In the genomic region with DNA sequence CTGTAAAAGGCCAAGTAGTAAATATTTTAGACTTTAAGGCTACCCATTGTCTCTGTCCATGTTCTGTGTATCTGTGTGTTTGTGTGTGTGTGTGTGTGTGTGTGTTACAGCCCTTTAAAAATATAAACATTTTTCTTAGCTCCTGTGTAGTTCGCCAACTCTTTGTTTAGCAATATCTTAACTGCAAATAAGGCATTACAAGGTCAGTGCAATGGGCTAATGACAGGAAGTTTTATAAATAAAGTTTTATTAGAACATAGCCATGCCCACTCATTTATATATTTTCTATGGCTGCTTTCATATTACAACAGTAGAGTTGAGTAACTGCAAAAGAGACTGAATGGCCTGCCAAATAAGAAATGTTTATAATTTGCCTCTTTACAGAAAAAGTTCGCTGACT, we compare ENCODE assay signal across 15 cellular contexts. TPM values are rescaled to one million over a fixed set of nuclear protein-coding genes. Genes with fewer than 3 reads are reported as not detected.
DNase-seq lines count a peak whose midpoint lies in the region; ATAC-seq, FAIRE-seq and TF ChIP-seq lines count a peak whose summit lies in the region.
"Had no signal": no experiment of that assay in that cellular context is flagged by ENCODE, and none has a peak within 500 bp of the region (broad histone marks: within the 10 kb centered on the region; RNA-seq: fewer than 3 reads in every experiment).

No MANE protein-coding gene starts in this region.

- peak; percentile 51 for DNase-seq in H4 (ENCODE audit: low spot score)
- peak; percentile 67 for DNase-seq in NCI-H460 (ENCODE audit: extremely low read depth, low read depth)
- DNase-seq in GM12878 (ENCODE audit: low read depth, low spot score), result no peak
- DNase-seq in osteocyte (ENCODE audit: extremely low spot score, unreplicated experiment), result no peak
- no peak for DNase-seq in NOMO-1 (lab: John Stamatoyannopoulos, UW; ENCODE audit: unreplicated experiment in 2 of 2)
- DNase-seq in NCI-H226, result no peak
- DNase-seq in SHP77 treated with DMSO at 0.1 percent for 48 hours (lab: John Stamatoyannopoulos, UW), result no peak
- DNase-seq: BE2C; CD8-positive, alpha-beta T cell; GF-D8; GOT3; Kasumi-1; NCI-H1417; NCI-H2029; NCI-H524 treated with DMSO at 0.1 percent for 48 hours had no signal

- H3K4me3 ChIP-seq in GM12878, result no peak overlapping the region

- TF ChIP-seq RAD21 in GM12878 (IDR thresholded peaks at IDR 0.05; ENCODE audit: insufficient read depth, low read depth, low read length), result no peak

- 66% methylated on average over 2 of the region's 2 CpGs for WGBS in GM12878 (ENCODE audit: insufficient coverage, insufficient replicate concordance, low lambda C conversion rate, missing lambda C conversion rate)

- no peak overlapping the region for H3K9ac ChIP-seq in GM12878 (ENCODE audit: control insufficient read depth, insufficient read depth, low read length)

- H3K4me1 Mint-ChIP-seq in osteocyte (ENCODE audit: unreplicated experiment), result peaks cover 27% of the 10 kb centered on the region

- no peaks in the 10 kb centered on the region for H3K27me3 Mint-ChIP-seq in osteocyte (ENCODE audit: unreplicated experiment)

- H3K4me3 Mint-ChIP-seq in osteocyte (ENCODE audit: unreplicated experiment), result no peak overlapping the region
- H3K4me3 Mint-ChIP-seq: CD8-positive, alpha-beta T cell had no signal

- H3K36me3 ChIP-seq in GM12878 (ENCODE audit: control insufficient read depth in 2 of 2, insufficient read depth in 2 of 2, low read length in 1 of 2), result no peaks in the 10 kb centered on the region
- H3K36me3 ChIP-seq: BE2C had no signal

- intact Hi-C loops in GM12878 (cut with micrococcal nuclease; ENCODE audit: unreplicated experiment), result loop anchor here (10.0 kb wide), 1 partner anchor 427 kb away; no protein-coding TSS in a partner anchor

- CTCF ChIA-PET in GM12878 (lab: Yijun Ruan, JAX), result interaction anchor here (1.2 kb wide), 1 partner anchor 50 kb away, joined by 3 read pairs; no protein-coding TSS in a partner anchor

- no peak for TF ChIP-seq EP300 in GM12878 (IDR thresholded peaks at IDR 0.05; ENCODE audit: borderline replicate concordance in 1 of 2, control insufficient read depth in 1 of 2, low read depth in 2 of 2, low read length in 2 of 2)

- H3K9me3 ChIP-seq in GM12878 (replicated peaks; ENCODE audit: control insufficient read depth, insufficient read depth, low read length), result no peaks in the 10 kb centered on the region
- H3K9me3 ChIP-seq: BE2C had no signal

- H4K20me1 ChIP-seq in GM12878 (ENCODE audit: control insufficient read depth, insufficient read depth), result no peaks in the 10 kb centered on the region

- no peaks in the 10 kb centered on the region for H3K79me2 ChIP-seq in GM12878 (ENCODE audit: control insufficient read depth, insufficient read depth, low read length)

- FAIRE-seq in GM12878 (lab: Jason Lieb, UNC), result no peak

- SMC1A ChIA-PET in GM12878 (lab: Charles Lee; ENCODE audit: uncharacterized antibody, unreplicated experiment), result interaction anchor here (1.1 kb wide), 1 partner anchor 32 kb away, joined by 5 read pairs; no protein-coding TSS in a partner anchor

- ATAC-seq in GM12878, result no peak
- ATAC-seq: CD8-positive, alpha-beta T cell had no signal

- TF ChIP-seq CTCF in GM12878 (IDR thresholded peaks at IDR 0.05 in 2 of 3, conservative IDR thresholded peaks at IDR 0.05 in 1 of 3; ENCODE audit: control insufficient read depth in 2 of 3, extremely low read depth in 1 of 3, insufficient read depth in 1 of 3, low read depth in 3 of 3, low read length in 3 of 3) (no peak), osteocyte (IDR thresholded peaks at IDR 0.05) (no peak)

- TF ChIP-seq POLR2A in GM12878 (IDR thresholded peaks at IDR 0.05; ENCODE audit: low read depth, low read length), result no peak

- no peaks in the 10 kb centered on the region for H3K27me3 ChIP-seq in GM12878 (replicated peaks in 1 of 2; ENCODE audit: control insufficient read depth in 2 of 2, insufficient read depth in 2 of 2, low read length in 1 of 2)
- H3K27me3 ChIP-seq: BE2C had no signal

- no peak overlapping the region for H3K4me2 ChIP-seq in GM12878 (ENCODE audit: control insufficient read depth, insufficient read depth)

- H3K36me3 Mint-ChIP-seq in osteocyte (ENCODE audit: unreplicated experiment), result no peaks in the 10 kb centered on the region
- H3K36me3 Mint-ChIP-seq: CD8-positive, alpha-beta T cell had no signal

- RAD21 ChIA-PET in GM12878 (lab: Charles Lee; ENCODE audit: unreplicated experiment), result no interaction called here

- in situ Hi-C loops in GM12878 (cut with MboI), result no loop called here

- H3K27ac ChIP-seq in GM12878 (ENCODE audit: control insufficient read depth, insufficient read depth), result no peak overlapping the region

- no peaks in the 10 kb centered on the region for H3K4me1 ChIP-seq in GM12878 (ENCODE audit: control insufficient read depth, insufficient read depth, low read length)
- H3K4me1 ChIP-seq: BE2C had no signal

- no peaks in the 10 kb centered on the region for H3K9me3 Mint-ChIP-seq in osteocyte (ENCODE audit: unreplicated experiment)
- H3K9me3 Mint-ChIP-seq: CD8-positive, alpha-beta T cell had no signal

- peak overlapping the region; percentile 56 for H3K27ac Mint-ChIP-seq in osteocyte (ENCODE audit: unreplicated experiment)
- H3K27ac Mint-ChIP-seq: CD8-positive, alpha-beta T cell had no signal

- no peak overlapping the region for H2AFZ ChIP-seq in GM12878 (ENCODE audit: control insufficient read depth, low read depth, low read length)

- POLR2A ChIA-PET in GM12878 (lab: Charles Lee), result no interaction called here

- no TSS peak for BruUV-seq in GM12878 (replicated peaks; lab: Mats Ljungman, UMichigan)

TF ChIP-seq in GM12878, 131 proteins besides CTCF, POLR2A, EP300 and RAD21:
- no peak for TF ChIP-seq CREB1 (IDR thresholded peaks at IDR 0.05; ENCODE audit: low read depth)
- TF ChIP-seq HDAC6 (IDR thresholded peaks at IDR 0.05; ENCODE audit: unreplicated experiment), result no peak
- TF ChIP-seq, protein P1, sequence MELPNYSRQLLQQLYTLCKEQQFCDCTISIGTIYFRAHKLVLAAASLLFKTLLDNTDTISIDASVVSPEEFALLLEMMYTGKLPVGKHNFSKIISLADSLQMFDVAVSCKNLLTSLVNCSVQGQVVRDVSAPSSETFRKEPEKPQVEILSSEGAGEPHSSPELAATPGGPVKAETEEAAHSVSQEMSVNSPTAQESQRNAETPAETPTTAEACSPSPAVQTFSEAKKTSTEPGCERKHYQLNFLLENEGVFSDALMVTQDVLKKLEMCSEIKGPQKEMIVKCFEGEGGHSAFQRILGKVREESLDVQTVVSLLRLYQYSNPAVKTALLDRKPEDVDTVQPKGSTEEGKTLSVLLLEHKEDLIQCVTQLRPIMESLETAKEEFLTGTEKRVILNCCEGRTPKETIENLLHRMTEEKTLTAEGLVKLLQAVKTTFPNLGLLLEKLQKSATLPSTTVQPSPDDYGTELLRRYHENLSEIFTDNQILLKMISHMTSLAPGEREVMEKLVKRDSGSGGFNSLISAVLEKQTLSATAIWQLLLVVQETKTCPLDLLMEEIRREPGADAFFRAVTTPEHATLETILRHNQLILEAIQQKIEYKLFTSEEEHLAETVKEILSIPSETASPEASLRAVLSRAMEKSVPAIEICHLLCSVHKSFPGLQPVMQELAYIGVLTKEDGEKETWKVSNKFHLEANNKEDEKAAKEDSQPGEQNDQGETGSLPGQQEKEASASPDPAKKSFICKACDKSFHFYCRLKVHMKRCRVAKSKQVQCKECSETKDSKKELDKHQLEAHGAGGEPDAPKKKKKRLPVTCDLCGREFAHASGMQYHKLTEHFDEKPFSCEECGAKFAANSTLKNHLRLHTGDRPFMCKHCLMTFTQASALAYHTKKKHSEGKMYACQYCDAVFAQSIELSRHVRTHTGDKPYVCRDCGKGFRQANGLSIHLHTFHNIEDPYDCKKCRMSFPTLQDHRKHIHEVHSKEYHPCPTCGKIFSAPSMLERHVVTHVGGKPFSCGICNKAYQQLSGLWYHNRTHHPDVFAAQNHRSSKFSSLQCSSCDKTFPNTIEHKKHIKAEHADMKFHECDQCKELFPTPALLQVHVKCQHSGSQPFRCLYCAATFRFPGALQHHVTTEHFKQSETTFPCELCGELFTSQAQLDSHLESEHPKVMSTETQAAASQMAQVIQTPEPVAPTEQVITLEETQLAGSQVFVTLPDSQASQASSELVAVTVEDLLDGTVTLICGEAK (IDR thresholded peaks at IDR 0.05; ENCODE audit: borderline replicate concordance), result peak; percentile 85
- TF ChIP-seq CEBPB (IDR thresholded peaks at IDR 0.05; ENCODE audit: borderline replicate concordance in 1 of 2, low read depth in 2 of 2, low read length in 2 of 2), result no peak
- TF ChIP-seq HCFC1 (IDR thresholded peaks at IDR 0.05; ENCODE audit: low read length), result no peak
- TF ChIP-seq TCF7 (IDR thresholded peaks at IDR 0.05; ENCODE audit: borderline replicate concordance), result no peak

RNA-seq across cellular contexts. Expression of gene SLC7A11, which starts 5.9 kb away (rescaled TPM):
- 135 and 181 TPM in 2 replicates for total RNA-seq in H4 (2014; rRNA removed; shearing (Covaris generic))
- 208 and 225 TPM in 2 replicates for total RNA-seq in NCI-H460 (2014; rRNA removed; shearing (Covaris generic))
- polyA plus RNA-seq in NCI-H460 (2014; cell fraction: nucleus; rRNA removed), result 151 and 264 TPM in 2 replicates
- total RNA-seq in GM12878 (2013; cell fraction: nucleolus; rRNA removed), result 62.0 and 64.1 TPM in 2 replicates
- total RNA-seq in GM12878 (2014; rRNA removed), result 5.9 and 7.4 TPM in 2 replicates
- total RNA-seq in GM12878 (2014; rRNA removed; fragmentation: Illumina TruSeq; extraction: Trizol), result 7.0 and 7.6 TPM in 2 replicates
- 3.6 and 4.0 TPM in 2 replicates for total RNA-seq in GM12878 (2021)
- 2.2 TPM for polyA plus RNA-seq in GM12878 (2011; ENCODE audit: low read depth)
- polyA plus RNA-seq in GM12878 (2011; rRNA removed), result 9.8 and 18.1 TPM in 2 replicates
- 2.5 and 4.2 TPM in 2 replicates for polyA plus RNA-seq in GM12878 (2011; cell fraction: cytosol; rRNA removed)
- 9.5 and 9.8 TPM in 2 replicates for polyA plus RNA-seq in GM12878 (2011; cell fraction: nucleus; rRNA removed)
- 3.6 TPM in 2 replicates for polyA plus RNA-seq in GM12878 (2012)
- polyA plus RNA-seq in GM12878 (2014; fragmentation: Illumina TruSeq; extraction: Trizol), result 5.7 and 8.0 TPM in 2 replicates
- polyA plus RNA-seq in GM12878 (2014; fragmentation: Nextera tagmentation; extraction: Ambion mirVana), result 1 to 10 TPM; 1.6 to 2.2 TPM
- polyA plus RNA-seq in GM12878 (2014; rRNA removed), result 2.4 and 3.4 TPM in 2 replicates
- polyA plus RNA-seq in GM12878 (2016; fragmentation: Nextera tagmentation; extraction: Ambion mirVana), result 1 to 10 TPM; 1.8 to 2.2 TPM
- polyA minus RNA-seq in GM12878 (2011; rRNA and poly(A)+ RNA removed), result 14.2 and 17.4 TPM in 2 replicates
- polyA minus RNA-seq in GM12878 (2011; cell fraction: cytosol; rRNA and poly(A)+ RNA removed), result 4.3 and 6.9 TPM in 2 replicates
- polyA minus RNA-seq in GM12878 (2011; cell fraction: nucleus; rRNA and poly(A)+ RNA removed), result 12.0 and 13.6 TPM in 2 replicates
- total RNA-seq in osteocyte, result 26.5 and 29.1 TPM in 2 replicates
- total RNA-seq: CD8-positive, alpha-beta T cell had no signal

Comparison
In these comparisons a context has a peak if more than half of its experiments do, and no peak if none do; other contexts are left out.
1. DNase-seq: peak in H4 (single experiment) and NCI-H460 (single experiment); none in GM12878 (single experiment), osteocyte (single experiment), NOMO-1 (0 of 2), NCI-H226 (single experiment) and SHP77 treated with DMSO at 0.1 percent for 48 hours (single experiment).